ENCODE assay signal across 14 cellular contexts in genomic region chr6:72246926-72247325, GRCh38.
A peak's percentile ranks its signal among the peaks of the same experiment; 100 is the strongest.
DNase-seq lines count a peak whose midpoint lies in the region; ATAC-seq and TF ChIP-seq lines count a peak whose summit lies in the region.
"Had no signal": no experiment of that assay in that cellular context is flagged by ENCODE, and none has a peak within 500 bp of the region (broad histone marks: within the 10 kb centered on the region; RNA-seq: fewer than 3 reads in every experiment).

No MANE protein-coding gene starts in this region.

- intact Hi-C loops in activated CD4-positive, alpha-beta memory T cell treated with anti-CD3 and anti-CD28 coated beads for 36 hours (cut with micrococcal nuclease) = no loop called here

- CTCF ChIA-PET in activated CD4-positive, alpha-beta memory T cell treated with anti-CD3 and anti-CD28 coated beads for 36 hours (lab: Charles Lee) = no interaction called here

- DNase-seq in COR-L47 (lab: John Stamatoyannopoulos, UW) (peak; percentile 6), HFFc6 (no peak), SK-MEL-5 (ENCODE audit: low read depth, low spot score) (peak; percentile 44), iPS-NIHi11 (ENCODE audit: low spot score) (peak; percentile 16), superior temporal gyrus (ENCODE audit: extremely low spot score) (no peak)
- DNase-seq in activated CD4-positive, alpha-beta memory T cell treated with anti-CD3 and anti-CD28 coated beads for 36 hours = no peak
- no peak for DNase-seq in activated effector memory CD4-positive, alpha-beta T cell treated with Interleukin-2 at 50 U/mL for 16 hours
- DNase-seq: activated CD4-positive, alpha-beta T cell treated with anti-CD3 and anti-CD28 coated beads, Interleukin-2, amount 50 U/mL, for 4 hours; activated effector memory CD4-positive, alpha-beta T cell treated with anti-CD3 and anti-CD28 coated beads, Interleukin-2, amount 50 U/mL, for 16 hours; esophagus squamous epithelium; NCI-H1048; T-helper 2 cell had no signal

- no peaks in the 10 kb centered on the region for H3K36me3 Mint-ChIP-seq in HFFc6 (ENCODE audit: low read depth)
- H3K36me3 Mint-ChIP-seq in activated CD4-positive, alpha-beta memory T cell treated with anti-CD3 and anti-CD28 coated beads for 36 hours = no peaks in the 10 kb centered on the region

- no peaks in the 10 kb centered on the region for H3K9me3 Mint-ChIP-seq in HFFc6
- no peaks in the 10 kb centered on the region for H3K9me3 Mint-ChIP-seq in activated CD4-positive, alpha-beta memory T cell treated with anti-CD3 and anti-CD28 coated beads for 36 hours

- ATAC-seq in HG03196 (IDR thresholded peaks at IDR 0.05; ENCODE audit: unreplicated experiment) = no peak
- ATAC-seq: sciatic nerve had no signal

- TF ChIP-seq CTCF in HFFc6 (IDR thresholded peaks at IDR 0.05) = peak; percentile 24; the same call in 1 of the 2 replicates

- no peak overlapping the region for H3K27ac Mint-ChIP-seq in HFFc6
- H3K27ac Mint-ChIP-seq in activated CD4-positive, alpha-beta memory T cell treated with anti-CD3 and anti-CD28 coated beads for 36 hours = no peak overlapping the region

- H3K27me3 Mint-ChIP-seq in HFFc6 (ENCODE audit: insufficient read depth) = no peaks in the 10 kb centered on the region
- H3K27me3 Mint-ChIP-seq in activated CD4-positive, alpha-beta memory T cell treated with anti-CD3 and anti-CD28 coated beads for 36 hours = no peaks in the 10 kb centered on the region

- POLR2A ChIA-PET in activated CD4-positive, alpha-beta memory T cell treated with anti-CD3 and anti-CD28 coated beads for 36 hours (lab: Charles Lee) = no interaction called here

- H3K4me1 Mint-ChIP-seq in HFFc6 (ENCODE audit: low read depth) = peaks cover 31% of the 10 kb centered on the region
- no peaks in the 10 kb centered on the region for H3K4me1 Mint-ChIP-seq in activated CD4-positive, alpha-beta memory T cell treated with anti-CD3 and anti-CD28 coated beads for 36 hours (ENCODE audit: low read depth)

- in situ Hi-C loops in SK-MEL-5 (cut with HindIII; ENCODE audit: low pct_unique_long_range_greater_than_20kb, low sequenced_read_pairs) = no loop called here

- no peak overlapping the region for H3K4me3 Mint-ChIP-seq in HFFc6
- no peak overlapping the region for H3K4me3 Mint-ChIP-seq in activated CD4-positive, alpha-beta memory T cell treated with anti-CD3 and anti-CD28 coated beads for 36 hours

Comparison
In these comparisons a context has a peak if more than half of its experiments do, and no peak if none do; other contexts are left out.
1. DNase-seq: peak in COR-L47 (single experiment), SK-MEL-5 (single experiment) and iPS-NIHi11 (single experiment); none in HFFc6 (single experiment), activated CD4-positive, alpha-beta memory T cell treated with anti-CD3 and anti-CD28 coated beads for 36 hours (single experiment), superior temporal gyrus (single experiment) and activated effector memory CD4-positive, alpha-beta T cell treated with Interleukin-2 at 50 U/mL for 16 hours (single experiment).